In the genomic region with DNA sequence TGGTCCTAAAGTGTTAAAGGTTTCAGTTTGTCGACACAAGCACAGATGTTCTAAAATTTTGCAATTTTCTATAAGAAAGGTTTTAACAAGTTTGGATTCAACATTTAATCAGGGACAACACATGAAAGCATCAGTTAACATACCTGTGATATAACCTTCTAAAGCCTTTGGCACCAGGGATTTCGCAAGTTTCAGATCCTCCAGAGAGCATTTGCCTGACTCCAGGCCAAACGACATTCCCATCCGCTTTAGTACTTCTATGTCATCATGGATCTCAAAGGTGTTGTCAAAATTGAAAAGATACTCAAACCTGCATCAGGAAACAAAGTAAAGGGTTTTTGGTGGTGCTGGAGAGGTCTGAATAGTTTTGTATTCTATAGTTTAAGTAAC, we compare ENCODE assay signal across 1 cellular context.
TF ChIP-seq lines count a peak whose summit lies in the region.

No MANE protein-coding gene starts in this region.

TF ChIP-seq in SK-N-SH treated with all-trans-retinoic acid at 6 μM for 48 hours, 23 proteins besides CTCF, POLR2A, EP300 and RAD21 (continued from another document):
- TF ChIP-seq, protein P1, sequence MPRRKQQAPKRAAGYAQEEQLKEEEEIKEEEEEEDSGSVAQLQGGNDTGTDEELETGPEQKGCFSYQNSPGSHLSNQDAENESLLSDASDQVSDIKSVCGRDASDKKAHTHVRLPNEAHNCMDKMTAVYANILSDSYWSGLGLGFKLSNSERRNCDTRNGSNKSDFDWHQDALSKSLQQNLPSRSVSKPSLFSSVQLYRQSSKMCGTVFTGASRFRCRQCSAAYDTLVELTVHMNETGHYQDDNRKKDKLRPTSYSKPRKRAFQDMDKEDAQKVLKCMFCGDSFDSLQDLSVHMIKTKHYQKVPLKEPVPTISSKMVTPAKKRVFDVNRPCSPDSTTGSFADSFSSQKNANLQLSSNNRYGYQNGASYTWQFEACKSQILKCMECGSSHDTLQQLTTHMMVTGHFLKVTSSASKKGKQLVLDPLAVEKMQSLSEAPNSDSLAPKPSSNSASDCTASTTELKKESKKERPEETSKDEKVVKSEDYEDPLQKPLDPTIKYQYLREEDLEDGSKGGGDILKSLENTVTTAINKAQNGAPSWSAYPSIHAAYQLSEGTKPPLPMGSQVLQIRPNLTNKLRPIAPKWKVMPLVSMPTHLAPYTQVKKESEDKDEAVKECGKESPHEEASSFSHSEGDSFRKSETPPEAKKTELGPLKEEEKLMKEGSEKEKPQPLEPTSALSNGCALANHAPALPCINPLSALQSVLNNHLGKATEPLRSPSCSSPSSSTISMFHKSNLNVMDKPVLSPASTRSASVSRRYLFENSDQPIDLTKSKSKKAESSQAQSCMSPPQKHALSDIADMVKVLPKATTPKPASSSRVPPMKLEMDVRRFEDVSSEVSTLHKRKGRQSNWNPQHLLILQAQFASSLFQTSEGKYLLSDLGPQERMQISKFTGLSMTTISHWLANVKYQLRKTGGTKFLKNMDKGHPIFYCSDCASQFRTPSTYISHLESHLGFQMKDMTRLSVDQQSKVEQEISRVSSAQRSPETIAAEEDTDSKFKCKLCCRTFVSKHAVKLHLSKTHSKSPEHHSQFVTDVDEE (CRISPR knock-in tag; IDR thresholded peaks at IDR 0.05) = no peak
- TF ChIP-seq ZNF70 (CRISPR knock-in tag; IDR thresholded peaks at IDR 0.05) = no peak
- TF ChIP-seq TOX (CRISPR knock-in tag; IDR thresholded peaks at IDR 0.05; ENCODE audit: borderline replicate concordance) = no peak
